In genomic region chr5:143812085-143812705, GRCh38 we compare ENCODE assay signal across 11 cellular contexts. TPM values are rescaled to one million over a fixed set of nuclear protein-coding genes. Genes with fewer than 3 reads are reported as not detected.
DNase-seq lines count a peak whose midpoint lies in the region; ATAC-seq and TF ChIP-seq lines count a peak whose summit lies in the region.
"Had no signal": no experiment of that assay in that cellular context is flagged by ENCODE, and none has a peak within 500 bp of the region (broad histone marks: within the 10 kb centered on the region; RNA-seq: fewer than 3 reads in every experiment).

Gene HMHB1 (plus strand): TSS chr5:143812161.

- H3K36me3 ChIP-seq in Caco-2 (ENCODE audit: control insufficient read depth, insufficient read depth, low read length) (no peaks in the 10 kb centered on the region), SK-N-SH (replicated peaks in 1 of 2; ENCODE audit: control insufficient read depth in 1 of 2, insufficient read depth in 2 of 2, low read length in 1 of 2) (no peaks in the 10 kb centered on the region), Karpas-422 (ENCODE audit: insufficient read depth, low read length) (no peaks in the 10 kb centered on the region)
- H3K36me3 ChIP-seq: breast epithelium had no signal

- H2AFZ ChIP-seq in SK-N-SH (ENCODE audit: low read depth), result no peak within 1 kb of the TSS
- H2AFZ ChIP-seq in Karpas-422 (ENCODE audit: low read length), result no peak within 1 kb of the TSS

- H3K9me3 Mint-ChIP-seq in Caco-2 (ENCODE audit: unreplicated experiment), result peaks cover 7% of the 10 kb centered on the region
- no peaks in the 10 kb centered on the region for H3K9me3 Mint-ChIP-seq in activated naive CD8-positive, alpha-beta T cell (ENCODE audit: low read depth)
- H3K9me3 Mint-ChIP-seq in MCF 10A (ENCODE audit: unreplicated experiment), result no peaks in the 10 kb centered on the region

- TF ChIP-seq RAD21 in SK-N-SH (IDR thresholded peaks at IDR 0.05; ENCODE audit: low read length), result no peak

- H3K79me2 ChIP-seq in SK-N-SH (ENCODE audit: insufficient read depth) (no peaks in the 10 kb centered on the region), Karpas-422 (ENCODE audit: low read length) (no peaks in the 10 kb centered on the region)

- H3K36me3 Mint-ChIP-seq in Caco-2 (ENCODE audit: insufficient read depth, unreplicated experiment) (no peaks in the 10 kb centered on the region), MCF 10A (ENCODE audit: insufficient read depth, unreplicated experiment) (no peaks in the 10 kb centered on the region)
- no peaks in the 10 kb centered on the region for H3K36me3 Mint-ChIP-seq in activated naive CD8-positive, alpha-beta T cell

- no peak for DNase-seq in Caco-2
- no peak for DNase-seq in SK-N-SH
- DNase-seq in Karpas-422, result no peak
- no peak for DNase-seq in HuH-7.5 (ENCODE audit: low spot score)
- DNase-seq in MCF 10A (ENCODE audit: unreplicated experiment), result no peak
- DNase-seq: DMS79 treated with DMSO at 0.1 percent for 48 hours, foreskin keratinocyte had no signal

- H3K4me1 Mint-ChIP-seq in Caco-2 (ENCODE audit: low read depth, unreplicated experiment) (peaks cover 5% of the 10 kb centered on the region), MCF 10A (ENCODE audit: insufficient read depth, unreplicated experiment) (no peaks in the 10 kb centered on the region)
- H3K4me1 Mint-ChIP-seq in activated naive CD8-positive, alpha-beta T cell (ENCODE audit: low read depth), result peaks cover 13% of the 10 kb centered on the region

- TF ChIP-seq CTCF in Caco-2 (IDR thresholded peaks at IDR 0.05; ENCODE audit: insufficient read depth in 1 of 2, low read depth in 1 of 2, low read length in 1 of 2, severe bottlenecking in 1 of 2, unreplicated experiment in 1 of 2) (no peak), SK-N-SH (IDR thresholded peaks at IDR 0.05) (no peak), MCF 10A (IDR thresholded peaks at IDR 0.05; ENCODE audit: unreplicated experiment) (no peak)

- CTCF ChIA-PET in Caco-2 (lab: Charles Lee), result no interaction called here
- CTCF ChIA-PET in SK-N-SH (lab: Yijun Ruan, JAX), result no interaction called here
- CTCF ChIA-PET in MCF 10A (lab: Yijun Ruan, JAX), result interaction anchor here (0.5 kb wide), 1 partner anchor 896 kb away, joined by 3 read pairs; no protein-coding TSS in a partner anchor

- H4K20me1 ChIP-seq in SK-N-SH (ENCODE audit: insufficient read depth), result no peaks in the 10 kb centered on the region
- H4K20me1 ChIP-seq in Karpas-422 (ENCODE audit: insufficient read depth, low read depth, low read length), result no peaks in the 10 kb centered on the region

- TF ChIP-seq EP300 in SK-N-SH (IDR thresholded peaks at IDR 0.05; ENCODE audit: borderline replicate concordance in 1 of 2, low read depth in 1 of 2, low read length in 1 of 2), result no peak

- H3K9me3 ChIP-seq in Caco-2 (no peaks in the 10 kb centered on the region), SK-N-SH (no peaks in the 10 kb centered on the region), Karpas-422 (ENCODE audit: low read length) (no peaks in the 10 kb centered on the region)
- H3K9me3 ChIP-seq: breast epithelium had no signal

- H3K27ac Mint-ChIP-seq in Caco-2 (ENCODE audit: unreplicated experiment) (peak within 1 kb of the TSS; percentile 19), MCF 10A (ENCODE audit: low read depth, unreplicated experiment) (no peak within 1 kb of the TSS)
- H3K27ac Mint-ChIP-seq in activated naive CD8-positive, alpha-beta T cell, result no peak within 1 kb of the TSS

- H3K4me1 ChIP-seq in Caco-2 (no peaks in the 10 kb centered on the region), SK-N-SH (ENCODE audit: control insufficient read depth in 1 of 2, insufficient read depth in 2 of 2, low read depth in 1 of 2, low read length in 1 of 2) (no peaks in the 10 kb centered on the region; a peak in 1 of 4 replicates), Karpas-422 (ENCODE audit: low read length) (peaks cover 3% of the 10 kb centered on the region; the same call in 1 of the 2 replicates)
- H3K4me1 ChIP-seq: breast epithelium, foreskin keratinocyte had no signal

- WGBS in SK-N-SH (ENCODE audit: low lambda C conversion rate), result 88% methylated on average over 16 of the region's 16 CpGs

- H3K27me3 ChIP-seq in Caco-2 (replicated peaks; ENCODE audit: control insufficient read depth, insufficient read depth, low read length) (no peaks in the 10 kb centered on the region), SK-N-SH (ENCODE audit: insufficient read depth) (no peaks in the 10 kb centered on the region), Karpas-422 (ENCODE audit: low read length) (no peaks in the 10 kb centered on the region)
- H3K27me3 ChIP-seq: breast epithelium, foreskin keratinocyte had no signal

- H3K27me3 Mint-ChIP-seq in Caco-2 (ENCODE audit: insufficient read depth, unreplicated experiment) (no peaks in the 10 kb centered on the region), MCF 10A (ENCODE audit: insufficient read depth, unreplicated experiment) (no peaks in the 10 kb centered on the region)
- H3K27me3 Mint-ChIP-seq in activated naive CD8-positive, alpha-beta T cell, result peaks cover 9% of the 10 kb centered on the region

- TF ChIP-seq POLR2A in GM19099 (IDR thresholded peaks at IDR 0.05; ENCODE audit: extremely low read depth, insufficient read length, low read depth), result peak; percentile 27

- H3K4me3 Mint-ChIP-seq in Caco-2 (ENCODE audit: unreplicated experiment) (no peak within 1 kb of the TSS), MCF 10A (ENCODE audit: unreplicated experiment) (no peak within 1 kb of the TSS)
- peak within 1 kb of the TSS; percentile 44 for H3K4me3 Mint-ChIP-seq in activated naive CD8-positive, alpha-beta T cell

- ATAC-seq in HG03460 (IDR thresholded peaks at IDR 0.05; ENCODE audit: unreplicated experiment), result peak; percentile 55
- ATAC-seq: foreskin keratinocyte had no signal

- POLR2A ChIA-PET in Caco-2 (lab: Charles Lee), result no interaction called here
- POLR2A ChIA-PET in SK-N-SH (lab: Yijun Ruan, JAX), result no interaction called here
- POLR2A ChIA-PET in MCF 10A (lab: Yijun Ruan, JAX), result no interaction called here

- no peaks in the 10 kb centered on the region for H3F3A ChIP-seq in SK-N-SH (replicated peaks; ENCODE audit: insufficient read depth)

- no TSS peak for BruUV-seq in Caco-2 (replicated peaks; lab: Mats Ljungman, UMichigan)
- no TSS peak for BruUV-seq in MCF 10A (replicated peaks; lab: Mats Ljungman, UMichigan)

- intact Hi-C loops in Caco-2 (cut with micrococcal nuclease; ENCODE audit: unreplicated experiment) (no loop called here), MCF 10A (cut with micrococcal nuclease) (no loop called here)

- H3K9me2 ChIP-seq in SK-N-SH (no peaks in the 10 kb centered on the region), Karpas-422 (replicated peaks; ENCODE audit: insufficient read depth, low read length) (no peaks in the 10 kb centered on the region)

- H3K27ac ChIP-seq in SK-N-SH (ENCODE audit: low read depth in 2 of 2, low read length in 1 of 2) (no peak within 1 kb of the TSS), Karpas-422 (ENCODE audit: low read length) (no peak within 1 kb of the TSS)
- H3K27ac ChIP-seq: breast epithelium, foreskin keratinocyte had no signal

- H3K4me2 ChIP-seq in SK-N-SH, result no peak within 1 kb of the TSS
- H3K4me2 ChIP-seq in Karpas-422 (ENCODE audit: low read depth, low read length, poor library complexity, severe bottlenecking), result no peak within 1 kb of the TSS

- H3K9ac ChIP-seq in SK-N-SH (no peak within 1 kb of the TSS), Karpas-422 (ENCODE audit: low read length) (no peak within 1 kb of the TSS)

- H3K4me3 ChIP-seq in Caco-2 (ENCODE audit: low read depth, low read length) (no peak within 1 kb of the TSS), SK-N-SH (ENCODE audit: low read depth in 2 of 2, low read length in 1 of 2) (no peak within 1 kb of the TSS), Karpas-422 (ENCODE audit: low read length) (no peak within 1 kb of the TSS)
- H3K4me3 ChIP-seq: breast epithelium had no signal

TF ChIP-seq in SK-N-SH, 30 proteins besides CTCF, POLR2A, EP300 and RAD21 (continues in another document):
- TF ChIP-seq RFX5 (IDR thresholded peaks at IDR 0.05; ENCODE audit: low read length), result no peak
- TF ChIP-seq, protein P1, sequence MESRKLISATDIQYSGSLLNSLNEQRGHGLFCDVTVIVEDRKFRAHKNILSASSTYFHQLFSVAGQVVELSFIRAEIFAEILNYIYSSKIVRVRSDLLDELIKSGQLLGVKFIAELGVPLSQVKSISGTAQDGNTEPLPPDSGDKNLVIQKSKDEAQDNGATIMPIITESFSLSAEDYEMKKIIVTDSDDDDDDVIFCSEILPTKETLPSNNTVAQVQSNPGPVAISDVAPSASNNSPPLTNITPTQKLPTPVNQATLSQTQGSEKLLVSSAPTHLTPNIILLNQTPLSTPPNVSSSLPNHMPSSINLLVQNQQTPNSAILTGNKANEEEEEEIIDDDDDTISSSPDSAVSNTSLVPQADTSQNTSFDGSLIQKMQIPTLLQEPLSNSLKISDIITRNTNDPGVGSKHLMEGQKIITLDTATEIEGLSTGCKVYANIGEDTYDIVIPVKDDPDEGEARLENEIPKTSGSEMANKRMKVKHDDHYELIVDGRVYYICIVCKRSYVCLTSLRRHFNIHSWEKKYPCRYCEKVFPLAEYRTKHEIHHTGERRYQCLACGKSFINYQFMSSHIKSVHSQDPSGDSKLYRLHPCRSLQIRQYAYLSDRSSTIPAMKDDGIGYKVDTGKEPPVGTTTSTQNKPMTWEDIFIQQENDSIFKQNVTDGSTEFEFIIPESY (IDR thresholded peaks at IDR 0.05; ENCODE audit: borderline replicate concordance, low read depth), result no peak
- TF ChIP-seq RCOR1 (IDR thresholded peaks at IDR 0.05; ENCODE audit: low read length), result no peak
- no peak for TF ChIP-seq GABPA (IDR thresholded peaks at IDR 0.05; ENCODE audit: low read depth)
- TF ChIP-seq YY1 (IDR thresholded peaks at IDR 0.05; ENCODE audit: low read depth), result no peak
- TF ChIP-seq, protein P2, sequence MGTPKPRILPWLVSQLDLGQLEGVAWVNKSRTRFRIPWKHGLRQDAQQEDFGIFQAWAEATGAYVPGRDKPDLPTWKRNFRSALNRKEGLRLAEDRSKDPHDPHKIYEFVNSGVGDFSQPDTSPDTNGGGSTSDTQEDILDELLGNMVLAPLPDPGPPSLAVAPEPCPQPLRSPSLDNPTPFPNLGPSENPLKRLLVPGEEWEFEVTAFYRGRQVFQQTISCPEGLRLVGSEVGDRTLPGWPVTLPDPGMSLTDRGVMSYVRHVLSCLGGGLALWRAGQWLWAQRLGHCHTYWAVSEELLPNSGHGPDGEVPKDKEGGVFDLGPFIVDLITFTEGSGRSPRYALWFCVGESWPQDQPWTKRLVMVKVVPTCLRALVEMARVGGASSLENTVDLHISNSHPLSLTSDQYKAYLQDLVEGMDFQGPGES (IDR thresholded peaks at IDR 0.05; ENCODE audit: low read depth, low read length), result no peak
- no peak for TF ChIP-seq TEAD4 (IDR thresholded peaks at IDR 0.05; ENCODE audit: borderline replicate concordance, insufficient read depth)
- no peak for TF ChIP-seq EZH2phosphoT487 (IDR thresholded peaks at IDR 0.05; ENCODE audit: borderline replicate concordance, low read depth)
- TF ChIP-seq FOXJ3 (CRISPR knock-in tag; IDR thresholded peaks at IDR 0.05), result no peak

RNA-seq across cellular contexts. Expression of gene HMHB1, which starts in this region (rescaled TPM):
- total RNA-seq in Caco-2 (2022) (not detected in 2 replicates), MCF 10A (2022) (not detected in 2 replicates)
- polyA plus RNA-seq in SK-N-SH (2012; rRNA removed), result not detected in 2 replicates
- polyA plus RNA-seq in SK-N-SH (2012; cell fraction: cytosol; rRNA removed), result not detected in 2 replicates
- polyA plus RNA-seq in SK-N-SH (2012; cell fraction: nucleus; rRNA removed), result not detected in 2 replicates
- total RNA-seq in Karpas-422 (2014; rRNA removed; shearing (Covaris generic); ENCODE audit: low replicate concordance), result not detected in 2 replicates
- total RNA-seq: breast epithelium, foreskin keratinocyte had no signal
- polyA plus RNA-seq: foreskin keratinocyte had no signal
